8 cellular contexts compared by ENCODE assay signal in the genomic region with DNA sequence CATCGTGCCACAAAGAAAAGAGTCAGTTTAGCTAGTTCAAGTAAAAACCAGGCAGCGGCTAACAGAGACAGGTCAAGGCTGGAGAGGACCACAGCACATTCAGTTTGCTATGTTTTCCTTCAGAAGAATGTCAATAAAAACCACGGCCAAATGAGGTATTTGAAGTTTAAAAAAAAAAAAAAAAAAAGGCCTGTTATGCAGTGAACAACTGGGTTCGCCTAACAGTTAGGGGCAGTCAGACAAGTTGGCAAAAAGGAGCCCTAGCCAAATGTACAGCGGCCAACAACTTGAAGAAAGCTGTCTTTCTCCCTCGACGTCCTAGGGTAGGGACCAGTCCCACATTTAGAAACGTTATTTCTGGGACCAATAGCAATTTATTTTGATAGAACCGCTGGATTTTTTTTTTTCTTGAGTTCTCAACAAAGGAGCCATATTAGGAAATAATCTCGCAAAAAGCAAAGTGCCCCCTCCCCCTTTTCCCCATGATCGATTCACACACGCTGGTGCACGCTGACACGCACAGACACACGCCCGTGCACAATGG.
DNase-seq lines count a peak whose midpoint lies in the region; ATAC-seq and TF ChIP-seq lines count a peak whose summit lies in the region.

No MANE protein-coding gene starts in this region.

- H3K36me3 ChIP-seq in Peyer's patch (no peaks in the 10 kb centered on the region), SJCRH30 (no peaks in the 10 kb centered on the region)

- H3K4me3 Mint-ChIP-seq in CD4-positive, alpha-beta T cell = peak overlapping the region; percentile 95
- H3K4me3 Mint-ChIP-seq in osteocyte (ENCODE audit: unreplicated experiment) = peak overlapping the region; percentile 92

- H3K27me3 ChIP-seq in CD4-positive, alpha-beta T cell (ENCODE audit: control insufficient read depth, insufficient read depth, low read length) = peaks cover 22% of the 10 kb centered on the region
- no peaks in the 10 kb centered on the region for H3K27me3 ChIP-seq in Peyer's patch
- H3K27me3 ChIP-seq in SJCRH30 = no peaks in the 10 kb centered on the region

- peaks cover 0 to 11% (median 0%) of the 10 kb centered on the region in 4 donors for H3K4me1 ChIP-seq in Peyer's patch
- H3K4me1 ChIP-seq in SJCRH30 = peaks cover 4% of the 10 kb centered on the region

- H3K4me3 ChIP-seq in Peyer's patch (peak overlapping the region; percentile 36 to 63 (median 49)), fibroblast of pulmonary artery (replicated peaks; ENCODE audit: low read depth, low read length) (peak overlapping the region; percentile 61), SJCRH30 (no peak overlapping the region)

- CTCF ChIA-PET in CD4-positive, alpha-beta T cell (lab: Charles Lee) = interaction anchor here (0.6 kb wide), 1 partner anchor 280 kb away, joined by 4 read pairs; no protein-coding TSS in a partner anchor

- no peaks in the 10 kb centered on the region for H3K9me3 Mint-ChIP-seq in CD4-positive, alpha-beta T cell
- no peaks in the 10 kb centered on the region for H3K9me3 Mint-ChIP-seq in osteocyte (ENCODE audit: unreplicated experiment)

- no peak for ATAC-seq in CD4-positive, alpha-beta T cell (ENCODE audit: poor library complexity)

- no peaks in the 10 kb centered on the region for H3K9me3 ChIP-seq in CD4-positive, alpha-beta T cell (ENCODE audit: control insufficient read depth, low read length)
- H3K9me3 ChIP-seq in Peyer's patch (no peaks in the 10 kb centered on the region), SJCRH30 (replicated peaks) (no peaks in the 10 kb centered on the region)

- no peak for TF ChIP-seq POLR2A in Peyer's patch (IDR thresholded peaks at IDR 0.05)

- POLR2A ChIA-PET in CD4-positive, alpha-beta T cell (lab: Charles Lee) = interaction anchor here (0.6 kb wide), 1 partner anchor 267 kb away, joined by 3 read pairs; no protein-coding TSS in a partner anchor

- TF ChIP-seq CTCF in CD4-positive, alpha-beta T cell (IDR thresholded peaks at IDR 0.05) = no peak
- TF ChIP-seq CTCF in Peyer's patch (IDR thresholded peaks at IDR 0.05) (no peak), fibroblast of pulmonary artery (IDR thresholded peaks at IDR 0.05; ENCODE audit: low read length, missing control alignments) (no peak), osteocyte (IDR thresholded peaks at IDR 0.05) (no peak)

- DNase-seq in CD4-positive, alpha-beta T cell = no peak
- no peak for DNase-seq in Peyer's patch
- no peak for DNase-seq in fibroblast of pulmonary artery (ENCODE audit: low read depth)
- no peak for DNase-seq in osteocyte (ENCODE audit: extremely low spot score, unreplicated experiment)
- DNase-seq in ecto neural progenitor cell (ENCODE audit: low spot score) = no peak
- DNase-seq in SJCRH30 = no peak
- DNase-seq in HK-2 (ENCODE audit: unreplicated experiment) = no peak
- DNase-seq in NCI-H82 (lab: John Stamatoyannopoulos, UW) = no peak

- H3K27ac Mint-ChIP-seq in CD4-positive, alpha-beta T cell = peak overlapping the region; percentile 31
- peak overlapping the region; percentile 65 for H3K27ac Mint-ChIP-seq in osteocyte (ENCODE audit: unreplicated experiment)

- intact Hi-C loops in CD4-positive, alpha-beta T cell (cut with DNase I, micrococcal nuclease) = loop anchor here (1.0 to 10.0 kb wide), 6 partner anchors 371 to 557 kb away; no protein-coding TSS in a partner anchor

- H3K36me3 Mint-ChIP-seq in CD4-positive, alpha-beta T cell (ENCODE audit: low read depth) = no peaks in the 10 kb centered on the region
- H3K36me3 Mint-ChIP-seq in osteocyte (ENCODE audit: unreplicated experiment) = no peaks in the 10 kb centered on the region

- H3K4me1 Mint-ChIP-seq in CD4-positive, alpha-beta T cell (ENCODE audit: low read depth) = peaks cover 24% of the 10 kb centered on the region
- peaks cover 46% of the 10 kb centered on the region for H3K4me1 Mint-ChIP-seq in osteocyte (ENCODE audit: unreplicated experiment)

- peaks cover 4% of the 10 kb centered on the region for H3K27me3 Mint-ChIP-seq in CD4-positive, alpha-beta T cell
- no peaks in the 10 kb centered on the region for H3K27me3 Mint-ChIP-seq in osteocyte (ENCODE audit: unreplicated experiment)

- no peak overlapping the region for H3K27ac ChIP-seq in CD4-positive, alpha-beta T cell (ENCODE audit: low read depth, low read length)
- H3K27ac ChIP-seq in Peyer's patch = peak overlapping the region; percentile 50 to 68 (median 66)
- no peak overlapping the region for H3K27ac ChIP-seq in SJCRH30

Comparison
In these comparisons a context has a peak if more than half of its experiments do, and no peak if none do; other contexts are left out.
1. H3K27ac ChIP-seq: peak in Peyer's patch (4 of 4); none in CD4-positive, alpha-beta T cell (single experiment) and SJCRH30 (single experiment).